In genomic region chrX:45788941-45789348, GRCh38 we compare ENCODE assay signal across 9 cellular contexts.
DNase-seq lines count a peak whose midpoint lies in the region; ATAC-seq and TF ChIP-seq lines count a peak whose summit lies in the region.
"Had no signal": no experiment of that assay in that cellular context is flagged by ENCODE, and none has a peak within 500 bp of the region (broad histone marks: within the 10 kb centered on the region; RNA-seq: fewer than 3 reads in every experiment).

No MANE protein-coding gene starts in this region.

- H3K4me3 Mint-ChIP-seq in GM23338, result peak overlapping the region; percentile 25
- H3K4me3 Mint-ChIP-seq in T-helper 17 cell, result peak overlapping the region; percentile 72
- no peak overlapping the region for H3K4me3 Mint-ChIP-seq in osteocyte (ENCODE audit: unreplicated experiment)

- H3K4me3 ChIP-seq in GM23338, result no peak overlapping the region; the same call in 1 of the 2 replicates
- H3K4me3 ChIP-seq: adrenal gland had no signal

- H3K9me2 ChIP-seq in GM23338 (ENCODE audit: insufficient read depth), result no peaks in the 10 kb centered on the region

- TF ChIP-seq CTCF in GM23338 (conservative IDR thresholded peaks at IDR 0.05; ENCODE audit: low read depth in 2 of 2) (no peak), foreskin keratinocyte (conservative IDR thresholded peaks at IDR 0.05) (no peak), osteocyte (IDR thresholded peaks at IDR 0.05) (no peak), GM13977 (IDR thresholded peaks at IDR 0.05; ENCODE audit: extremely low read depth, insufficient read depth, missing control alignments) (no peak)

- H3K9me3 Mint-ChIP-seq in GM23338 (peaks cover 10% of the 10 kb centered on the region; the same call in 2 of the 3 replicates), osteocyte (ENCODE audit: unreplicated experiment) (peaks cover 24% of the 10 kb centered on the region)

- no peaks in the 10 kb centered on the region for H3K27me3 ChIP-seq in GM23338 (ENCODE audit: insufficient read depth)
- H3K27me3 ChIP-seq in foreskin keratinocyte, result no peaks in the 10 kb centered on the region

- H2AFZ ChIP-seq in GM23338, result no peak overlapping the region

- H3F3A ChIP-seq in GM23338 (replicated peaks; ENCODE audit: low read depth), result no peaks in the 10 kb centered on the region

- peaks cover 52% of the 10 kb centered on the region for H4K20me1 ChIP-seq in GM23338 (replicated peaks; ENCODE audit: insufficient read depth)

- H3K4me1 Mint-ChIP-seq in GM23338, result peaks cover 66% of the 10 kb centered on the region
- H3K4me1 Mint-ChIP-seq in T-helper 17 cell, result peaks cover 16% of the 10 kb centered on the region
- H3K4me1 Mint-ChIP-seq in osteocyte (ENCODE audit: unreplicated experiment), result peaks cover 19% of the 10 kb centered on the region

- H3K4me2 ChIP-seq in GM23338, result no peak overlapping the region

- peaks cover 58% of the 10 kb centered on the region for H3K36me3 Mint-ChIP-seq in GM23338 (ENCODE audit: low read depth)
- H3K36me3 Mint-ChIP-seq in T-helper 17 cell (ENCODE audit: low read depth), result no peaks in the 10 kb centered on the region
- H3K36me3 Mint-ChIP-seq in osteocyte (ENCODE audit: unreplicated experiment), result peaks cover 7% of the 10 kb centered on the region

- H3K4me1 ChIP-seq in GM23338 (ENCODE audit: insufficient read depth), result peaks cover 57% of the 10 kb centered on the region
- H3K4me1 ChIP-seq in foreskin keratinocyte, result peaks cover 60% of the 10 kb centered on the region
- H3K4me1 ChIP-seq: adrenal gland had no signal

- H3K27ac ChIP-seq in GM23338 (ENCODE audit: low read depth), result peak overlapping the region; percentile 82
- peak overlapping the region; percentile 49 for H3K27ac ChIP-seq in foreskin keratinocyte
- H3K27ac ChIP-seq: adrenal gland had no signal

- no peaks in the 10 kb centered on the region; the same call in 1 of the 2 replicates for H3K36me3 ChIP-seq in GM23338 (ENCODE audit: insufficient read depth)
- H3K36me3 ChIP-seq: adrenal gland had no signal

- H3K79me2 ChIP-seq in GM23338 (replicated peaks; ENCODE audit: insufficient read depth), result peaks cover 99% of the 10 kb centered on the region

- ATAC-seq in GM23338, result peak; percentile 71
- ATAC-seq in T-helper 17 cell, result no peak
- peak; percentile 52 for ATAC-seq in foreskin keratinocyte

- no peaks in the 10 kb centered on the region for H3K9me3 ChIP-seq in T-helper 17 cell (ENCODE audit: control insufficient read depth, low read length, poor library complexity, severe bottlenecking)

- in situ Hi-C loops in GM13977 (cut with MboI; ENCODE audit: low pct_unique_long_range_greater_than_20kb, low sequenced_read_pairs, unreplicated experiment), result no loop called here

- peak overlapping the region; percentile 91 for H3K27ac Mint-ChIP-seq in GM23338
- H3K27ac Mint-ChIP-seq in T-helper 17 cell, result peak overlapping the region; percentile 84
- peak overlapping the region; percentile 63 for H3K27ac Mint-ChIP-seq in osteocyte (ENCODE audit: unreplicated experiment)

- peak; percentile 44 for DNase-seq in GM23338 (ENCODE audit: low spot score)
- DNase-seq in T-helper 17 cell, result no peak
- peak in 1 of 2 donors; percentile 56 for DNase-seq in foreskin keratinocyte
- no peak for DNase-seq in osteocyte (ENCODE audit: extremely low spot score, unreplicated experiment)
- DNase-seq in AML-193 (lab: John Stamatoyannopoulos, UW), result no peak
- DNase-seq in GM13977 (ENCODE audit: low spot score), result no peak
- DNase-seq in stimulated activated naive CD4-positive, alpha-beta T cell (lab: John Stamatoyannopoulos, UW), result no peak
- no peak for DNase-seq in GOT3 (lab: John Stamatoyannopoulos, UW)

- H3K27me3 Mint-ChIP-seq in GM23338 (ENCODE audit: insufficient read depth, low read depth, poor library complexity) (peaks cover 3% of the 10 kb centered on the region), T-helper 17 cell (no peaks in the 10 kb centered on the region), osteocyte (ENCODE audit: unreplicated experiment) (no peaks in the 10 kb centered on the region)

TF ChIP-seq in GM23338, 12 proteins besides CTCF, POLR2A, EP300 and RAD21 (continues in another document):
- no peak for TF ChIP-seq POLR2AphosphoS5 (IDR thresholded peaks at IDR 0.05; ENCODE audit: low read depth)
- TF ChIP-seq CREB1 (CRISPR knock-in tag; IDR thresholded peaks at IDR 0.05; ENCODE audit: low read depth), result no peak
- TF ChIP-seq JUNB (IDR thresholded peaks at IDR 0.05; ENCODE audit: unreplicated experiment), result no peak
- TF ChIP-seq ZNF114 (CRISPR knock-in tag; IDR thresholded peaks at IDR 0.05), result no peak
- no peak for TF ChIP-seq NANOG (IDR thresholded peaks at IDR 0.05; ENCODE audit: borderline replicate concordance)
- no peak for TF ChIP-seq STAT1 (IDR thresholded peaks at IDR 0.05; ENCODE audit: unreplicated experiment)
- no peak for TF ChIP-seq EZH2phosphoT487 (IDR thresholded peaks at IDR 0.05; ENCODE audit: unreplicated experiment)
- no peak for TF ChIP-seq ZNF331 (CRISPR knock-in tag; IDR thresholded peaks at IDR 0.05; ENCODE audit: low read depth)
- TF ChIP-seq ZNF462 (CRISPR knock-in tag; IDR thresholded peaks at IDR 0.05), result no peak
- TF ChIP-seq EZH2 (IDR thresholded peaks at IDR 0.05; ENCODE audit: low read depth, unreplicated experiment), result no peak
- TF ChIP-seq ETS1 (IDR thresholded peaks at IDR 0.05), result no peak
